ENCODE assay signal across 21 cellular contexts in genomic region chr12:17511369-17511768, GRCh38.
DNase-seq lines count a peak whose midpoint lies in the region; ATAC-seq and TF ChIP-seq lines count a peak whose summit lies in the region.
"Had no signal": no experiment of that assay in that cellular context is flagged by ENCODE, and none has a peak within 500 bp of the region (broad histone marks: within the 10 kb centered on the region; RNA-seq: fewer than 3 reads in every experiment).

No MANE protein-coding gene starts in this region.

- H3K9me3 ChIP-seq in breast epithelium (peaks cover 0 to 4% of the 10 kb centered on the region in 2 donors), PC-9 (ENCODE audit: insufficient read depth, low read depth) (no peaks in the 10 kb centered on the region), hepatocyte (ENCODE audit: low read depth) (no peaks in the 10 kb centered on the region), suprapubic skin (no peaks in the 10 kb centered on the region)
- H3K9me3 ChIP-seq: colonic mucosa, thyroid gland had no signal

- H3K27ac ChIP-seq in breast epithelium (no peak overlapping the region), PC-9 (no peak overlapping the region), hepatocyte (no peak overlapping the region), suprapubic skin (no peak overlapping the region)
- H3K27ac ChIP-seq: colonic mucosa, thyroid gland had no signal

- TF ChIP-seq EP300 in suprapubic skin (IDR thresholded peaks at IDR 0.05) = no peak

- no peak for ATAC-seq in GM18519 (IDR thresholded peaks at IDR 0.05; ENCODE audit: low FRiP score, unreplicated experiment)
- ATAC-seq: activated CD8-positive, alpha-beta T cell treated with anti-CD3 and anti-CD28 coated beads for 36 hours; left colon; right cardiac atrium; stimulated activated naive B cell treated with anti-CD40 and anti-IgM and Interleukin-4, amounts not matched to agents 10 μg/mL and 1 μg/mL and 100 μg/mL, for 72 hours; T-cell had no signal

- POLR2A ChIA-PET in MCF 10A (lab: Yijun Ruan, JAX) = no interaction called here
- POLR2A ChIA-PET in PC-9 (lab: Charles Lee; ENCODE audit: unreplicated experiment) = no interaction called here

- CTCF ChIA-PET in MCF 10A (lab: Yijun Ruan, JAX) = interaction anchor here (0.7 to 1.5 kb wide), 2 partner anchors 10 to 571 kb away, joined by 3 to 4 read pairs; no protein-coding TSS in a partner anchor
- CTCF ChIA-PET in PC-9 (lab: Charles Lee) = interaction anchor here (1.5 kb wide), 1 partner anchor 571 kb away, joined by 3 read pairs; no protein-coding TSS in a partner anchor

- H3F3A ChIP-seq in PC-9 (ENCODE audit: insufficient read depth, low read depth) = no peaks in the 10 kb centered on the region

- H3K4me2 ChIP-seq in PC-9 (no peak overlapping the region), hepatocyte (no peak overlapping the region)

- 59% methylated on average over 1 of the region's 1 CpG for WGBS in hepatocyte (ENCODE audit: low lambda C conversion rate, missing lambda C conversion rate)
- WGBS in suprapubic skin = 51% methylated on average over 1 of the region's 1 CpG

- no peaks in the 10 kb centered on the region; the same call in 1 of the 2 replicates for H3K9me2 ChIP-seq in PC-9 (ENCODE audit: insufficient read depth)
- H3K9me2 ChIP-seq in hepatocyte (replicated peaks; ENCODE audit: insufficient read depth) = no peaks in the 10 kb centered on the region

- H2AFZ ChIP-seq in PC-9 (no peak overlapping the region; the same call in 1 of the 2 replicates), hepatocyte (no peak overlapping the region)

- TF ChIP-seq CTCF in MCF 10A (IDR thresholded peaks at IDR 0.05; ENCODE audit: unreplicated experiment) (peak; percentile 14), breast epithelium (IDR thresholded peaks at IDR 0.05) (no peak), PC-9 (conservative IDR thresholded peaks at IDR 0.05) (peak; percentile 55), hepatocyte (IDR thresholded peaks at IDR 0.05; ENCODE audit: poor library complexity) (peak; percentile 16), suprapubic skin (IDR thresholded peaks at IDR 0.05) (no peak), GM20000 (IDR thresholded peaks at IDR 0.05; ENCODE audit: extremely low read depth, missing control alignments) (no peak)

- H3K36me3 Mint-ChIP-seq in MCF 10A (ENCODE audit: insufficient read depth, unreplicated experiment) = no peaks in the 10 kb centered on the region
- H3K36me3 Mint-ChIP-seq: activated naive CD4-positive, alpha-beta T cell treated with anti-CD3 and anti-CD28 coated beads, Interleukin-2, amount 50 U/mL, for 24 hours; stimulated activated naive B cell treated with anti-CD40 and anti-IgM and Interleukin-4, amounts not matched to agents 10 μg/mL and 1 μg/mL and 100 μg/mL, for 72 hours; T-cell had no signal

- intact Hi-C loops in MCF 10A (cut with micrococcal nuclease) (no loop called here), breast epithelium (cut with DNase I; ENCODE audit: low total_unique reads) (no loop called here), PC-9 (cut with micrococcal nuclease; ENCODE audit: unreplicated experiment) (no loop called here)

- H3K79me2 ChIP-seq in PC-9 (ENCODE audit: low read depth) (no peaks in the 10 kb centered on the region), hepatocyte (no peaks in the 10 kb centered on the region)

- no peaks in the 10 kb centered on the region for H3K27me3 ChIP-seq in breast epithelium
- no peaks in the 10 kb centered on the region for H3K27me3 ChIP-seq in PC-9 (ENCODE audit: insufficient read depth, low read depth)
- H3K27me3 ChIP-seq in hepatocyte = no peaks in the 10 kb centered on the region
- no peaks in the 10 kb centered on the region for H3K27me3 ChIP-seq in suprapubic skin
- H3K27me3 ChIP-seq: colonic mucosa, thyroid gland had no signal

- H4K20me1 ChIP-seq in PC-9 (ENCODE audit: insufficient read depth) (no peaks in the 10 kb centered on the region), hepatocyte (ENCODE audit: insufficient read depth, poor library complexity, severe bottlenecking) (no peaks in the 10 kb centered on the region)

- H3K36me3 ChIP-seq in breast epithelium (no peaks in the 10 kb centered on the region), PC-9 (ENCODE audit: low read depth) (no peaks in the 10 kb centered on the region), hepatocyte (replicated peaks; ENCODE audit: insufficient read depth, low read depth) (no peaks in the 10 kb centered on the region), suprapubic skin (no peaks in the 10 kb centered on the region)
- H3K36me3 ChIP-seq: colonic mucosa, thyroid gland had no signal

- H3K27me3 Mint-ChIP-seq in MCF 10A (ENCODE audit: insufficient read depth, unreplicated experiment) = peaks cover 13% of the 10 kb centered on the region
- H3K27me3 Mint-ChIP-seq: activated CD8-positive, alpha-beta T cell treated with anti-CD3 and anti-CD28 coated beads for 36 hours; activated naive CD4-positive, alpha-beta T cell treated with anti-CD3 and anti-CD28 coated beads, Interleukin-2, amount 50 U/mL, for 24 hours; activated T-cell treated with anti-CD3 and anti-CD28 coated beads, Interleukin-2, amount 50 U/mL, for 24 hours; stimulated activated naive B cell treated with anti-CD40 and anti-IgM and Interleukin-4, amounts not matched to agents 10 μg/mL and 1 μg/mL and 100 μg/mL, for 72 hours; T-cell had no signal

- no peaks in the 10 kb centered on the region for H3K4me1 Mint-ChIP-seq in MCF 10A (ENCODE audit: insufficient read depth, unreplicated experiment)
- H3K4me1 Mint-ChIP-seq: activated naive CD4-positive, alpha-beta T cell treated with anti-CD3 and anti-CD28 coated beads, Interleukin-2, amount 50 U/mL, for 24 hours; stimulated activated naive B cell treated with anti-CD40 and anti-IgM and Interleukin-4, amounts not matched to agents 10 μg/mL and 1 μg/mL and 100 μg/mL, for 72 hours; T-cell had no signal

- no peak overlapping the region for H3K27ac Mint-ChIP-seq in MCF 10A (ENCODE audit: low read depth, unreplicated experiment)
- H3K27ac Mint-ChIP-seq: activated CD8-positive, alpha-beta T cell treated with anti-CD3 and anti-CD28 coated beads for 36 hours; activated naive CD4-positive, alpha-beta T cell treated with anti-CD3 and anti-CD28 coated beads, Interleukin-2, amount 50 U/mL, for 24 hours; activated T-cell treated with anti-CD3 and anti-CD28 coated beads, Interleukin-2, amount 50 U/mL, for 24 hours; stimulated activated naive B cell treated with anti-CD40 and anti-IgM and Interleukin-4, amounts not matched to agents 10 μg/mL and 1 μg/mL and 100 μg/mL, for 72 hours; T-cell had no signal

- no peaks in the 10 kb centered on the region for H3K9me3 Mint-ChIP-seq in MCF 10A (ENCODE audit: unreplicated experiment)
- H3K9me3 Mint-ChIP-seq: activated naive CD4-positive, alpha-beta T cell treated with anti-CD3 and anti-CD28 coated beads, Interleukin-2, amount 50 U/mL, for 24 hours had no signal

- H3K4me1 ChIP-seq in breast epithelium = no peaks in the 10 kb centered on the region
- no peaks in the 10 kb centered on the region for H3K4me1 ChIP-seq in PC-9 (replicated peaks; ENCODE audit: insufficient read depth)
- H3K4me1 ChIP-seq in hepatocyte (ENCODE audit: insufficient read depth) = no peaks in the 10 kb centered on the region
- no peaks in the 10 kb centered on the region for H3K4me1 ChIP-seq in suprapubic skin
- H3K4me1 ChIP-seq: colonic mucosa, thyroid gland had no signal

- no peak overlapping the region for H3K4me3 ChIP-seq in breast epithelium
- H3K4me3 ChIP-seq in PC-9 = no peak overlapping the region
- H3K4me3 ChIP-seq in hepatocyte = no peak overlapping the region
- no peak overlapping the region for H3K4me3 ChIP-seq in suprapubic skin
- H3K4me3 ChIP-seq: colonic mucosa, thyroid gland had no signal

- H3K4me3 Mint-ChIP-seq in MCF 10A (ENCODE audit: unreplicated experiment) = no peak overlapping the region
- H3K4me3 Mint-ChIP-seq: activated CD8-positive, alpha-beta T cell treated with anti-CD3 and anti-CD28 coated beads for 36 hours; activated naive CD4-positive, alpha-beta T cell treated with anti-CD3 and anti-CD28 coated beads, Interleukin-2, amount 50 U/mL, for 24 hours; activated T-cell treated with anti-CD3 and anti-CD28 coated beads, Interleukin-2, amount 50 U/mL, for 24 hours; stimulated activated naive B cell treated with anti-CD40 and anti-IgM and Interleukin-4, amounts not matched to agents 10 μg/mL and 1 μg/mL and 100 μg/mL, for 72 hours; T-cell had no signal

- peak; percentile 3 for DNase-seq in MCF 10A (ENCODE audit: unreplicated experiment)
- DNase-seq in breast epithelium (ENCODE audit: low spot score in 2 of 2) = no peak
- DNase-seq in PC-9 = no peak
- DNase-seq in hepatocyte (ENCODE audit: low spot score) = no peak
- DNase-seq in hypothalamus (lab: John Stamatoyannopoulos, UW) = no peak
- DNase-seq in suprapubic skin (ENCODE audit: low spot score in 2 of 2) = no peak
- no peak for DNase-seq in GM20000 (ENCODE audit: low spot score)
- DNase-seq: activated CD8-positive, alpha-beta T cell treated with anti-CD3 and anti-CD28 coated beads for 36 hours; activated T-cell treated with anti-CD3 and anti-CD28 coated beads, Interleukin-2, amount 50 U/mL, for 24 hours; colonic mucosa; foreskin fibroblast; HCEC 1CT; left colon; NCI-H1105; NCI-H526 treated with DMSO at 0.1 percent for 48 hours; right cardiac atrium; stimulated activated naive B cell treated with anti-CD40 and anti-IgM and Interleukin-4, amounts not matched to agents 10 μg/mL and 1 μg/mL and 100 μg/mL, for 72 hours; T-cell; thyroid gland had no signal

- BruUV-seq in MCF 10A (replicated peaks; lab: Mats Ljungman, UMichigan) (no TSS peak), PC-9 (replicated peaks; lab: Mats Ljungman, UMichigan) (no TSS peak)

- no peak for TF ChIP-seq POLR2A in breast epithelium (IDR thresholded peaks at IDR 0.05)
- TF ChIP-seq POLR2A in suprapubic skin (IDR thresholded peaks at IDR 0.05) = no peak

Comparison
In these comparisons a context has a peak if more than half of its experiments do, and no peak if none do; other contexts are left out.
1. CTCF ChIP-seq: peak in MCF 10A (single experiment), PC-9 (single experiment) and hepatocyte (single experiment); none in breast epithelium (0 of 3), suprapubic skin (0 of 2) and GM20000 (single experiment).